In the genomic region with DNA sequence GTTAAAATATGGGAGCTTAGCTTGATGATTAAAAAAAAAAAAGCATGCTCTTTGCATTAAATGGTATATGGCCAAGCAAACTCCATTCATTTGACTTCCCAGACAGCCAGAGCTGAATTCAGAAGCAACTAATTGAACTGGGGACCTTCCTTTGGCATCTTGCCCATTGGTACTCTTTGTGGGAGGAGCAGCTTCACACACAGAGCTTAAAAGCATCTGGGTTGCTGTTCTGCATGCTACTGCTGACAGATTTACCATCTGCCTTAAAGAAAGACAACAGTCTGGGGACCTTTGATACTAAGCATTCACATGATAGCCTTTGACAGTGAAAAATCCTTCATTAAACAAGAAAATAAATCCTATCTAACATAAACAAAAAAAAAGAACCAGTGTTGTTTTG, we compare ENCODE assay signal across 22 cellular contexts.
DNase-seq lines count a peak whose midpoint lies in the region; ATAC-seq and TF ChIP-seq lines count a peak whose summit lies in the region.
"Had no signal": no experiment of that assay in that cellular context is flagged by ENCODE, and none has a peak within 500 bp of the region (broad histone marks: within the 10 kb centered on the region; RNA-seq: fewer than 3 reads in every experiment).

No MANE protein-coding gene starts in this region.

- DNase-seq in D341Med (ENCODE audit: low spot score) (peak; percentile 65), NCI-H128 (lab: John Stamatoyannopoulos, UW; ENCODE audit: unreplicated experiment) (peak; percentile 85), NCI-H2227 treated with DMSO at 0.1 percent for 48 hours (lab: John Stamatoyannopoulos, UW) (peak; percentile 84), SK-N-MC (ENCODE audit: low read depth, low spot score) (peak; percentile 3), esophagus squamous epithelium (lab: John Stamatoyannopoulos, UW) (no peak)
- DNase-seq in activated CD8-positive, alpha-beta T cell treated with anti-CD3 and anti-CD28 coated beads, Interleukin-2, amount 10 ng/mL, durations not matched to agents 7 days and 5 days, result no peak
- DNase-seq: activated CD8-positive, alpha-beta T cell treated with anti-CD3 and anti-CD28 coated beads for 36 hours; activated naive CD8-positive, alpha-beta T cell treated with anti-CD3 and anti-CD28 coated beads for 36 hours; activated T-cell treated with anti-CD3 and anti-CD28 coated beads, Interleukin-2, amount 50 U/mL, for 48 hours; CD4-positive, alpha-beta memory T cell; foreskin fibroblast; HCEC 1CT; kidney glomerular epithelial cell; NCI-H187 treated with DMSO at 0.1 percent for 48 hours; stimulated activated CD4-positive, alpha-beta T cell treated with anti-CD3 and anti-CD28 coated beads, Interleukin-2, amount 100 ng/mL, for 48 hours had no signal

- H3K9me3 Mint-ChIP-seq in activated CD8-positive, alpha-beta T cell treated with anti-CD3 and anti-CD28 coated beads, Interleukin-2, amount 10 ng/mL, durations not matched to agents 7 days and 5 days (ENCODE audit: insufficient read depth), result peaks cover 3% of the 10 kb centered on the region
- H3K9me3 Mint-ChIP-seq: activated CD8-positive, alpha-beta T cell treated with anti-CD3 and anti-CD28 coated beads for 36 hours; activated naive CD8-positive, alpha-beta T cell treated with anti-CD3 and anti-CD28 coated beads for 36 hours; brain; natural killer cell treated with Interleukin-12 subunit alpha and Interleukin-12 subunit beta and Interleukin-15 and Interleukin-18, amount 100 ng/mL, for 72 hours had no signal

- H3K27me3 Mint-ChIP-seq in activated CD8-positive, alpha-beta T cell treated with anti-CD3 and anti-CD28 coated beads, Interleukin-2, amount 10 ng/mL, durations not matched to agents 7 days and 5 days (ENCODE audit: low read depth), result no peaks in the 10 kb centered on the region
- H3K27me3 Mint-ChIP-seq: activated CD8-positive, alpha-beta T cell treated with anti-CD3 and anti-CD28 coated beads for 36 hours; activated naive CD8-positive, alpha-beta T cell treated with anti-CD3 and anti-CD28 coated beads for 36 hours; brain; CD4-positive, alpha-beta memory T cell; natural killer cell treated with Interleukin-12 subunit alpha and Interleukin-12 subunit beta and Interleukin-15 and Interleukin-18, amount 100 ng/mL, for 72 hours had no signal

- TF ChIP-seq CTCF in esophagus squamous epithelium (IDR thresholded peaks at IDR 0.05), result no peak

- H3K4me3 ChIP-seq in SK-N-MC, result no peak overlapping the region
- H3K4me3 ChIP-seq in esophagus squamous epithelium, result no peak overlapping the region
- H3K4me3 ChIP-seq: prostate gland, skin epidermis had no signal

- intact Hi-C loops in esophagus squamous epithelium (cut with DNase I), result no loop called here

- H3K36me3 ChIP-seq in SK-N-MC (ENCODE audit: insufficient read depth, low read length) (no peaks in the 10 kb centered on the region), esophagus squamous epithelium (no peaks in the 10 kb centered on the region)
- H3K36me3 ChIP-seq: prostate gland had no signal

- H3K9me3 ChIP-seq in SK-N-MC (ENCODE audit: low read depth, low read length) (no peaks in the 10 kb centered on the region), esophagus squamous epithelium (no peaks in the 10 kb centered on the region)
- H3K9me3 ChIP-seq: prostate gland had no signal

- no peak for TF ChIP-seq POLR2A in esophagus squamous epithelium (IDR thresholded peaks at IDR 0.05)

- ATAC-seq in GM19397 (IDR thresholded peaks at IDR 0.05; ENCODE audit: unreplicated experiment), result no peak
- ATAC-seq in GM18498 (IDR thresholded peaks at IDR 0.05; ENCODE audit: unreplicated experiment), result no peak
- ATAC-seq in activated CD8-positive, alpha-beta T cell treated with anti-CD3 and anti-CD28 coated beads, Interleukin-2, amount 10 ng/mL, durations not matched to agents 7 days and 5 days, result no peak
- ATAC-seq: activated CD8-positive, alpha-beta T cell treated with anti-CD3 and anti-CD28 coated beads for 36 hours; natural killer cell treated with Interleukin-12 subunit alpha and Interleukin-12 subunit beta and Interleukin-15 and Interleukin-18, amount 100 ng/mL, for 72 hours had no signal

- POLR2A ChIA-PET in activated CD8-positive, alpha-beta T cell treated with anti-CD3 and anti-CD28 coated beads, Interleukin-2, amount 10 ng/mL, durations not matched to agents 7 days and 5 days (lab: Charles Lee), result no interaction called here

- H3K9ac ChIP-seq in SK-N-MC (ENCODE audit: insufficient read length), result no peak overlapping the region

- H3K36me3 Mint-ChIP-seq in activated CD8-positive, alpha-beta T cell treated with anti-CD3 and anti-CD28 coated beads, Interleukin-2, amount 10 ng/mL, durations not matched to agents 7 days and 5 days (ENCODE audit: low read depth), result no peaks in the 10 kb centered on the region
- H3K36me3 Mint-ChIP-seq: activated naive CD8-positive, alpha-beta T cell treated with anti-CD3 and anti-CD28 coated beads for 36 hours; brain; CD4-positive, alpha-beta memory T cell; natural killer cell treated with Interleukin-12 subunit alpha and Interleukin-12 subunit beta and Interleukin-15 and Interleukin-18, amount 100 ng/mL, for 72 hours had no signal

- CTCF ChIA-PET in activated CD8-positive, alpha-beta T cell treated with anti-CD3 and anti-CD28 coated beads, Interleukin-2, amount 10 ng/mL, durations not matched to agents 7 days and 5 days (lab: Charles Lee), result no interaction called here

- no peaks in the 10 kb centered on the region for H3K27me3 ChIP-seq in esophagus squamous epithelium

- H3K27ac ChIP-seq in SK-N-MC, result no peak overlapping the region
- no peak overlapping the region for H3K27ac ChIP-seq in esophagus squamous epithelium
- H3K27ac ChIP-seq: prostate gland, RWPE1, skin epidermis had no signal

- H3K4me1 ChIP-seq in esophagus squamous epithelium, result no peaks in the 10 kb centered on the region
- H3K4me1 ChIP-seq: prostate gland had no signal

- no peaks in the 10 kb centered on the region for H3K4me1 Mint-ChIP-seq in activated CD8-positive, alpha-beta T cell treated with anti-CD3 and anti-CD28 coated beads, Interleukin-2, amount 10 ng/mL, durations not matched to agents 7 days and 5 days (ENCODE audit: low read depth)
- H3K4me1 Mint-ChIP-seq: activated naive CD8-positive, alpha-beta T cell treated with anti-CD3 and anti-CD28 coated beads for 36 hours; CD4-positive, alpha-beta memory T cell had no signal

- no peak overlapping the region for H3K27ac Mint-ChIP-seq in activated CD8-positive, alpha-beta T cell treated with anti-CD3 and anti-CD28 coated beads, Interleukin-2, amount 10 ng/mL, durations not matched to agents 7 days and 5 days
- H3K27ac Mint-ChIP-seq: activated CD8-positive, alpha-beta T cell treated with anti-CD3 and anti-CD28 coated beads for 36 hours; activated naive CD8-positive, alpha-beta T cell treated with anti-CD3 and anti-CD28 coated beads for 36 hours; brain; CD4-positive, alpha-beta memory T cell; natural killer cell treated with Interleukin-12 subunit alpha and Interleukin-12 subunit beta and Interleukin-15 and Interleukin-18, amount 100 ng/mL, for 72 hours had no signal

- H3K4me3 Mint-ChIP-seq in activated CD8-positive, alpha-beta T cell treated with anti-CD3 and anti-CD28 coated beads, Interleukin-2, amount 10 ng/mL, durations not matched to agents 7 days and 5 days, result no peak overlapping the region
- H3K4me3 Mint-ChIP-seq: activated CD8-positive, alpha-beta T cell treated with anti-CD3 and anti-CD28 coated beads for 36 hours; activated naive CD8-positive, alpha-beta T cell treated with anti-CD3 and anti-CD28 coated beads for 36 hours; brain; CD4-positive, alpha-beta memory T cell; natural killer cell treated with Interleukin-12 subunit alpha and Interleukin-12 subunit beta and Interleukin-15 and Interleukin-18, amount 100 ng/mL, for 72 hours had no signal

Comparison
In these comparisons a context has a peak if more than half of its experiments do, and no peak if none do; other contexts are left out.
1. DNase-seq: peak in D341Med (single experiment), NCI-H128 (single experiment), NCI-H2227 treated with DMSO at 0.1 percent for 48 hours (single experiment) and SK-N-MC (single experiment); none in esophagus squamous epithelium (single experiment) and activated CD8-positive, alpha-beta T cell treated with anti-CD3 and anti-CD28 coated beads, Interleukin-2, amount 10 ng/mL, durations not matched to agents 7 days and 5 days (single experiment).